Comparison of ENCODE assay signal across 32 cellular contexts in genomic region chr12:113984464-113984863, GRCh38.
"Had no signal": no experiment of that assay in that cellular context is flagged by ENCODE, and none has a peak within 500 bp of the region (broad histone marks: within the 10 kb centered on the region; RNA-seq: fewer than 3 reads in every experiment).

No MANE protein-coding gene starts in this region.

- H3K36me3 ChIP-seq: adrenal gland, ascending aorta, brain microvascular endothelial cell, breast epithelium, cardiac muscle cell had no signal

- DNase-seq: activated effector memory CD4-positive, alpha-beta T cell treated with anti-CD3 and anti-CD28 coated beads, Interleukin-2, amount 50 U/mL, for 16 hours; activated effector memory CD4-positive, alpha-beta T cell treated with Interleukin-2 at 50 U/mL for 16 hours; activated gamma-delta T cell; activated gamma-delta T cell treated with Interleukin-2 at 50 U/mL for 16 hours; activated naive CD4-positive, alpha-beta T cell; activated naive CD4-positive, alpha-beta T cell treated with anti-CD3 and anti-CD28 coated beads for 36 hours; activated naive CD4-positive, alpha-beta T cell treated with anti-CD3 and anti-CD28 coated beads, Interleukin-2, amount 10 ng/mL, durations not matched to agents 7 days and 5 days; activated naive CD4-positive, alpha-beta T cell treated with anti-CD3 and anti-CD28 coated beads, Interleukin-2, amount 50 U/mL, for 16 hours; activated naive CD4-positive, alpha-beta T cell treated with Interleukin-2 at 50 U/mL for 16 hours; activated naive CD8-positive, alpha-beta T cell treated with anti-CD3 and anti-CD28 coated beads for 36 hours; activated naive CD8-positive, alpha-beta T cell treated with anti-CD3 and anti-CD28 coated beads, Interleukin-2, amount 10 ng/mL, durations not matched to agents 7 days and 5 days; activated naive CD8-positive, alpha-beta T cell treated with anti-CD3 and anti-CD28 coated beads, Interleukin-2, amount 50 U/mL, for 24 hours; activated T-cell treated with anti-CD3 and anti-CD28 coated beads, Interleukin-2, amount 50 U/mL, for 1 hour; activated T-cell treated with anti-CD3 and anti-CD28 coated beads, Interleukin-2, amount 50 U/mL, for 24 hours; activated T-cell treated with anti-CD3 and anti-CD28 coated beads, Interleukin-2, amount 50 U/mL, for 4 hours; activated T-cell treated with anti-CD3 and anti-CD28 coated beads, Interleukin-2, amount 50 U/mL, for 48 hours; activated T-cell treated with anti-CD3 and anti-CD28 coated beads, Interleukin-2, amount 50 U/mL, for 72 hours; adrenal gland; amniotic stem cell; amygdala; anterior cingulate cortex; body of pancreas; brain microvascular endothelial cell; caudate nucleus; central memory CD4-positive, alpha-beta T cell; cerebellar nuclear complex had no signal

- H3K27ac ChIP-seq: adrenal gland, ascending aorta, body of pancreas, brain microvascular endothelial cell, breast epithelium, cardiac muscle cell had no signal

- H3K27me3 ChIP-seq: ascending aorta, brain microvascular endothelial cell had no signal

- H3K9me3 ChIP-seq: adrenal gland, ascending aorta, body of pancreas, breast epithelium had no signal

- H3K4me3 ChIP-seq: adrenal gland, ascending aorta, body of pancreas, breast epithelium, cardiac muscle cell had no signal

- FAIRE-seq: astrocyte had no signal

- ATAC-seq: activated naive CD4-positive, alpha-beta T cell treated with anti-CD3 and anti-CD28 coated beads, Interleukin-2, amount 50 U/mL, for 72 hours; activated naive CD8-positive, alpha-beta T cell treated with anti-CD3 and anti-CD28 coated beads, Interleukin-2, amount 50 U/mL, for 24 hours; activated T-cell treated with anti-CD3 and anti-CD28 coated beads, Interleukin-2, amount 50 U/mL, for 4 hours; activated T-cell treated with anti-CD3 and anti-CD28 coated beads, Interleukin-2, amount 50 U/mL, for 72 hours; activated T-helper 17 cell treated with anti-CD3 and anti-CD28 coated beads, Interleukin-2, amount 50 U/mL, for 72 hours; body of pancreas had no signal

- H3K4me1 ChIP-seq: adrenal gland, ascending aorta, body of pancreas, breast epithelium had no signal
